In genomic region chr12:124804011-124804621, GRCh38 we compare ENCODE assay signal across 10 cellular contexts. TPM values are rescaled to one million over a fixed set of nuclear protein-coding genes. Genes with fewer than 3 reads are reported as not detected.
A peak's percentile ranks its signal among the peaks of the same experiment; 100 is the strongest.
DNase-seq lines count a peak whose midpoint lies in the region; ATAC-seq and TF ChIP-seq lines count a peak whose summit lies in the region.
"Had no signal": no experiment of that assay in that cellular context is flagged by ENCODE, and none has a peak within 500 bp of the region (broad histone marks: within the 10 kb centered on the region; RNA-seq: fewer than 3 reads in every experiment).

No MANE protein-coding gene starts in this region.

- no peaks in the 10 kb centered on the region for H3K79me1 ChIP-seq in neuronal stem cell (ENCODE audit: low read depth, low read length)

- no peak overlapping the region for H2BK5ac ChIP-seq in neuronal stem cell (ENCODE audit: low read length)

- H4K91ac ChIP-seq in neuronal stem cell (ENCODE audit: low read depth, low read length, poor library complexity) = no peak overlapping the region

- no peak overlapping the region for H3K14ac ChIP-seq in neuronal stem cell (ENCODE audit: low read length)

- H2BK120ac ChIP-seq in neuronal stem cell (ENCODE audit: low read depth, low read length) = no peak overlapping the region

- H2BK12ac ChIP-seq in neuronal stem cell (ENCODE audit: low read length) = no peak overlapping the region

- peak overlapping the region; percentile 10 for H3K9ac ChIP-seq in neuronal stem cell (ENCODE audit: low read depth, low read length, poor library complexity)

- no peak overlapping the region for H3K4me2 ChIP-seq in neuronal stem cell (ENCODE audit: insufficient read depth, low read length, poor library complexity, severe bottlenecking)
- H3K4me2 ChIP-seq: PC-9 had no signal

- peaks cover 0 to 9% of the 10 kb centered on the region in 2 donors for H3K4me1 ChIP-seq in neuronal stem cell (ENCODE audit: control insufficient read depth in 2 of 2, insufficient read depth in 1 of 2, low read depth in 1 of 2, low read length in 2 of 2)

- H3K23ac ChIP-seq in neuronal stem cell (ENCODE audit: low read depth, low read length, poor library complexity) = no peak overlapping the region

- H4K8ac ChIP-seq in neuronal stem cell (ENCODE audit: low read depth, low read length) = no peak overlapping the region

- TF ChIP-seq POLR2A in erythroblast (IDR thresholded peaks at IDR 0.05; ENCODE audit: low read length) = no peak

- no peak overlapping the region for H2AK5ac ChIP-seq in neuronal stem cell (ENCODE audit: low read depth, low read length)

- H3K18ac ChIP-seq in neuronal stem cell (ENCODE audit: low read length) = peak overlapping the region; percentile 5

- H3K27me3 ChIP-seq in neuronal stem cell (ENCODE audit: control insufficient read depth in 3 of 3, insufficient read depth in 3 of 3, low read depth in 1 of 3, low read length in 3 of 3) = no peaks in the 10 kb centered on the region

- H3K4ac ChIP-seq in neuronal stem cell (ENCODE audit: low read length) = no peak overlapping the region

- DNase-seq in DMS114 treated with DMSO at 0.1 percent for 48 hours (lab: John Stamatoyannopoulos, UW; ENCODE audit: unreplicated experiment) = peak; percentile 6
- DNase-seq in NCI-H524 (lab: John Stamatoyannopoulos, UW) = peak; percentile 29 to 63
- peak; percentile 24 to 47 for DNase-seq in erythroblast (lab: John Stamatoyannopoulos, UW)
- DNase-seq in neuronal stem cell (ENCODE audit: low spot score) = no peak
- no peak for DNase-seq in islet precursor cell
- DNase-seq in NCI-H1417 treated with DMSO at 0.1 percent for 48 hours (lab: John Stamatoyannopoulos, UW) = no peak
- DNase-seq in NK-92 (lab: John Stamatoyannopoulos, UW; ENCODE audit: unreplicated experiment) = no peak
- DNase-seq: activated naive CD4-positive, alpha-beta T cell treated with Interleukin-2 at 50 U/mL for 16 hours had no signal

- ATAC-seq in HG02610 (IDR thresholded peaks at IDR 0.05; ENCODE audit: unreplicated experiment) = no peak

- H2AFZ ChIP-seq in neuronal stem cell (ENCODE audit: low read length) = no peak overlapping the region
- H2AFZ ChIP-seq: PC-9 had no signal

- no peak overlapping the region for H2BK15ac ChIP-seq in neuronal stem cell (ENCODE audit: low read length)

- WGBS in neuronal stem cell (ENCODE audit: extremely low coverage in 2 of 2, insufficient read length in 2 of 2, insufficient replicate concordance in 1 of 2), 2 donors = no CpG with 5 or more reads among the region's 9 CpGs

- peaks cover 2 to 46% of the 10 kb centered on the region in 2 donors for H3K36me3 ChIP-seq in neuronal stem cell (replicated peaks in 1 of 2; ENCODE audit: control insufficient read depth in 2 of 2, insufficient read depth in 2 of 2, low read length in 2 of 2)

- H3K27ac ChIP-seq in neuronal stem cell (replicated peaks; ENCODE audit: low read length) = no peak overlapping the region
- H3K27ac ChIP-seq: PC-9 had no signal

- peaks cover 0 to 5% of the 10 kb centered on the region in 2 donors for H3K9me3 ChIP-seq in neuronal stem cell (replicated peaks in 1 of 2; ENCODE audit: control insufficient read depth in 2 of 2, insufficient read depth in 1 of 2, low read depth in 1 of 2, low read length in 2 of 2)

- H3K4me3 ChIP-seq in neuronal stem cell (ENCODE audit: low read length in 2 of 2) = no peak overlapping the region
- H3K4me3 ChIP-seq: PC-9 had no signal

RNA-seq across cellular contexts. Expression of gene SCARB1, which starts 59.5 kb away (rescaled TPM):
- polyA plus RNA-seq in neuronal stem cell (2013, experiment 1 of 2) = 15.5 TPM
- 15.7 TPM for polyA plus RNA-seq in neuronal stem cell (2013, experiment 2 of 2)

Comparison
In these comparisons a context has a peak if more than half of its experiments do, and no peak if none do; other contexts are left out.
1. DNase-seq: peak in DMS114 treated with DMSO at 0.1 percent for 48 hours (single experiment), NCI-H524 (2 of 2) and erythroblast (2 of 2); none in neuronal stem cell (single experiment), islet precursor cell (single experiment), NCI-H1417 treated with DMSO at 0.1 percent for 48 hours (single experiment) and NK-92 (single experiment).